ENCODE assay signal across 27 cellular contexts in the genomic region with DNA sequence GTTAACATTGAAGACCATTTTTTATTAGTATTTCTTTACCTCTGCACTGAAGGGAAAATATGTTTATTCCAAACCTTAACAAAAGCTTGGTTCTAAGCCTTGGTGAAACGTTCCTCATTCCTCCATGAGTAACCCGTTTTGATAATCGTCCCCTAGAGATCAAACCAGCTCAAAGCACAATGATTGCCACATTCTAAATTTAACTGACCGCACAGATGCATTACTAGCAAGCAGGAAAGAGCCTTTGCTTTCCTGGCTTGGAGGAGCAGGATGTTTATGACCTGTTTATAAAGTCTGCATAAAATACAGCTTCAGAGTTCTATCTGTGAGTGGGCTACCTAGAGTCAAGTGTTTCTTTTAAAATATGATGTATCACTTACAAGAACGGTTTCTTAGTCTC.
"Had no signal": no experiment of that assay in that cellular context is flagged by ENCODE, and none has a peak within 500 bp of the region (broad histone marks: within the 10 kb centered on the region; RNA-seq: fewer than 3 reads in every experiment).

No MANE protein-coding gene starts in this region.

- H3K27me3 ChIP-seq: neural progenitor cell, ovary, right lobe of liver, sigmoid colon, suprapubic skin, testis, tibial artery, transverse colon, upper lobe of right lung, uterus had no signal

- H3K9ac ChIP-seq: neural progenitor cell, parathyroid adenoma had no signal

- H3K4me1 ChIP-seq: neural progenitor cell, parathyroid adenoma, psoas muscle, right lobe of liver, sigmoid colon, suprapubic skin, testis, tibial artery, upper lobe of right lung, uterus had no signal

- H3K4me3 ChIP-seq: neural progenitor cell, ovary, psoas muscle, right lobe of liver, sigmoid colon, suprapubic skin, testis, tibial artery, transverse colon, upper lobe of right lung, uterus had no signal

- FAIRE-seq: small intestine had no signal

- H3K27ac ChIP-seq: neural progenitor cell, ovary, parathyroid adenoma, psoas muscle, right lobe of liver, sigmoid colon, suprapubic skin, testis, tibial artery, transverse colon, upper lobe of right lung, uterus had no signal

- ATAC-seq: natural killer cell; psoas muscle; right cardiac atrium; right lobe of liver; stimulated activated memory B cell treated with anti-CD40 and anti-IgM and Interleukin-4, amounts not matched to agents 10 μg/mL and 1 μg/mL and 100 μg/mL, for 72 hours; stimulated activated naive CD8-positive, alpha-beta T cell treated with anti-CD3 and anti-CD28 coated beads, Interleukin-15, amount 100 ng/mL, for 72 hours; stimulated activated naive CD8-positive, alpha-beta T cell treated with anti-CD3 and anti-CD28 coated beads, Interleukin-15, Interleukin-2, amounts not matched to agents 100 U/mL and 50 U/mL, for 24 hours; upper lobe of right lung had no signal

- H3K4me2 ChIP-seq: neural progenitor cell had no signal

- H3K36me3 ChIP-seq: neural progenitor cell, ovary, right lobe of liver, sigmoid colon, suprapubic skin, tibial artery, transverse colon, upper lobe of right lung, uterus had no signal

- H3K9me3 ChIP-seq: ovary, psoas muscle, right lobe of liver, sigmoid colon, suprapubic skin, testis, tibial artery, transverse colon, upper lobe of right lung, uterus had no signal

- DNase-seq: natural killer cell; occipital lobe; ovary; posterior cingulate gyrus; psoas muscle; right cardiac atrium; right lobe of liver; sigmoid colon; small intestine; stimulated activated CD4-positive, alpha-beta T cell treated with anti-CD3 and anti-CD28 coated beads, Interleukin-15, amount 100 ng/mL, for 24 hours; stimulated activated CD4-positive, alpha-beta T cell treated with anti-CD3 and anti-CD28 coated beads, Interleukin-2, amount 100 ng/mL, for 24 hours; stimulated activated CD4-positive, alpha-beta T cell treated with anti-CD3 and anti-CD28 coated beads, Interleukin-2, amount 100 ng/mL, for 48 hours; stimulated activated CD4-positive, alpha-beta T cell treated with anti-CD3 and anti-CD28 coated beads, Interleukin-4, amount 100 ng/mL, for 4 hours; stimulated activated CD8-positive, alpha-beta memory T cell treated with anti-CD3 and anti-CD28 coated beads, Interleukin-4, amount 100 ng/mL, for 48 hours; stimulated activated naive CD4-positive, alpha-beta T cell; stimulated activated naive CD8-positive, alpha-beta T cell treated with anti-CD3 and anti-CD28 coated beads, Interleukin-15, amount 100 ng/mL, for 72 hours; stimulated activated naive CD8-positive, alpha-beta T cell treated with anti-CD3 and anti-CD28 coated beads, Interleukin-15, Interleukin-2, amounts not matched to agents 100 U/mL and 50 U/mL, for 24 hours; substantia nigra; testis; tibial artery; transverse colon; upper lobe of right lung; uterus had no signal
